Comparison of ENCODE assay signal across 15 cellular contexts in the genomic region with DNA sequence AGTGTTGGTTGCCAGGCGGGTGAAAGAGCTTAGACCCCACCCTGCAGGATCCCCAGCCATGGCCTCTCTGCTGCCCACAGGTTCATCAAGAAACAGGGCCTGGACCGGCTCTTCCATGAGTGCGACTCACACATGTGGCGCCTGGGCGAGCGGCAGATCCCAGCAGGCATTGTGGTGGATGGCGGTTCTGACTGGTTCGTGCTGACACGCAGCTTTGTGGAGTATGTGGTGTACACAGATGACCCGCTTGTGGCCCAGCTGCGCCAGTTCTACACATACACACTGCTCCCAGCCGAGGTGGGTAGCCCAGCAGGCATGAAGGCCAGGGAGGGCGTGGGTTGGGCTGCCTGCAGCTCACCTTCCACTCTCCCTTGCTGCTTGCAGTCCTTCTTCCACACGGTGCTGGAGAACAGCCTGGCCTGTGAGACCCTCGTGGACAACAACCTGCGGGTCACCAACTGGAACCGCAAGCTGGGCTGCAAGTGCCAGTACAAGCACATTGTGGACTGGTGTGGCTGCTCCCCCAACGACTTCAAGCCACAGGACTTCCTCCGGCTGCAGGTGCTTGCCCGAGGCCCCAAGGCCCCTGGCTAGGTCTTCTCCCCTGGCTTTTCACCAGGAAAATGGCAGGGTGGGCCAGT. TPM values are rescaled to one million over a fixed set of nuclear protein-coding genes. Genes with fewer than 3 reads are reported as not detected.
DNase-seq lines count a peak whose midpoint lies in the region; ATAC-seq, FAIRE-seq and TF ChIP-seq lines count a peak whose summit lies in the region.
"Had no signal": no experiment of that assay in that cellular context is flagged by ENCODE, and none has a peak within 500 bp of the region (broad histone marks: within the 10 kb centered on the region; RNA-seq: fewer than 3 reads in every experiment).

No MANE protein-coding gene starts in this region.

- H3K4me3 Mint-ChIP-seq in Caco-2 (ENCODE audit: unreplicated experiment) (no peak overlapping the region), chondrocyte (ENCODE audit: unreplicated experiment) (no peak overlapping the region)
- H3K4me3 Mint-ChIP-seq: H9 had no signal

- H3K4me1 ChIP-seq in A549 (no peaks in the 10 kb centered on the region), Caco-2 (no peaks in the 10 kb centered on the region), osteoblast (ENCODE audit: insufficient read depth, low read length) (no peaks in the 10 kb centered on the region)
- H3K4me1 ChIP-seq: SJSA1 had no signal

- H3K36me3 ChIP-seq in Caco-2 (ENCODE audit: control insufficient read depth, insufficient read depth, low read length) (peaks cover 16% of the 10 kb centered on the region), osteoblast (ENCODE audit: insufficient read depth, low read length) (peaks cover 76% of the 10 kb centered on the region)

- CTCF ChIA-PET in A549 (lab: Yijun Ruan, JAX) (interaction anchor here (0.6 to 2.6 kb wide), 3 partner anchors 11 to 194 kb away, joined by 3 to 8 read pairs (median 4); a partner anchor contains a TSS), Caco-2 (lab: Charles Lee) (interaction anchor here (0.8 to 1.5 kb wide), 2 partner anchors 9 to 72 kb away, joined by 3 to 4 read pairs; no protein-coding TSS in a partner anchor)

- H3K27me3 Mint-ChIP-seq in Caco-2 (ENCODE audit: insufficient read depth, unreplicated experiment) (no peaks in the 10 kb centered on the region), chondrocyte (ENCODE audit: low read depth) (no peaks in the 10 kb centered on the region)

- POLR2A ChIA-PET in A549 (lab: Yijun Ruan, JAX) (no interaction called here), Caco-2 (lab: Charles Lee) (no interaction called here)

- H3K79me2 ChIP-seq in osteoblast (ENCODE audit: insufficient read depth, low read length) = peaks cover 26% of the 10 kb centered on the region

- H3K9me3 Mint-ChIP-seq in Caco-2 (ENCODE audit: unreplicated experiment) (no peaks in the 10 kb centered on the region), chondrocyte (ENCODE audit: low read depth) (no peaks in the 10 kb centered on the region)
- H3K9me3 Mint-ChIP-seq: H9 had no signal

- H3K27ac ChIP-seq in A549 (no peak overlapping the region), osteoblast (ENCODE audit: low read depth, low read length) (no peak overlapping the region)
- H3K27ac ChIP-seq: BLaER1 treated with 17β-estradiol and CSF1 and Interleukin-3, amounts not matched to agents 10 nM and 100 nM; SJSA1 had no signal

- intact Hi-C loops in Caco-2 (cut with micrococcal nuclease; ENCODE audit: unreplicated experiment) = no loop called here

- H3K4me1 Mint-ChIP-seq in Caco-2 (ENCODE audit: low read depth, unreplicated experiment) (no peaks in the 10 kb centered on the region), chondrocyte (ENCODE audit: low read depth) (peaks cover 5% of the 10 kb centered on the region)
- H3K4me1 Mint-ChIP-seq: H9 had no signal

- H3K27ac Mint-ChIP-seq in Caco-2 (ENCODE audit: unreplicated experiment) = no peak overlapping the region
- no peak overlapping the region for H3K27ac Mint-ChIP-seq in chondrocyte (ENCODE audit: unreplicated experiment)
- H3K27ac Mint-ChIP-seq: H9 had no signal

- TF ChIP-seq CTCF in A549 (IDR thresholded peaks at IDR 0.05) (no peak), Caco-2 (IDR thresholded peaks at IDR 0.05; ENCODE audit: insufficient read depth in 1 of 2, low read depth in 1 of 2, low read length in 1 of 2, severe bottlenecking in 1 of 2, unreplicated experiment in 1 of 2) (no peak), chondrocyte (IDR thresholded peaks at IDR 0.05) (no peak), osteoblast (IDR thresholded peaks at IDR 0.05; ENCODE audit: extremely low read depth, low read depth, low read length) (no peak)

- DNase-seq in A549 (ENCODE audit: low read depth in 1 of 2, low spot score in 1 of 2) = no peak
- peak in 1 of 2 experiments; percentile 50 for DNase-seq in Caco-2
- peak; percentile 94 for DNase-seq in chondrocyte (ENCODE audit: low spot score)
- DNase-seq in osteoblast (ENCODE audit: insufficient read length, low spot score, missing footprints) = peak; percentile 68
- DNase-seq in 8988T = no peak
- DNase-seq in NCI-H748 treated with DMSO at 0.1 percent for 48 hours (lab: John Stamatoyannopoulos, UW) = no peak
- DNase-seq in SK-N-DZ (ENCODE audit: low spot score) = no peak
- DNase-seq: DMS153, H9, KG1, NCI-H1092 treated with DMSO at 0.1 percent for 48 hours, NCI-H1694, NCI-H69 had no signal

- H3K9me3 ChIP-seq in A549 (no peaks in the 10 kb centered on the region), Caco-2 (no peaks in the 10 kb centered on the region), osteoblast (ENCODE audit: low read depth, low read length) (no peaks in the 10 kb centered on the region)
- H3K9me3 ChIP-seq: BLaER1 treated with 17β-estradiol and CSF1 and Interleukin-3, amounts not matched to agents 10 nM and 100 nM; SJSA1 had no signal

- no peak overlapping the region for H2AFZ ChIP-seq in osteoblast (ENCODE audit: low read length)

- H4K20me1 ChIP-seq in osteoblast (ENCODE audit: insufficient read depth, low read length) = peaks cover 50% of the 10 kb centered on the region

- no peak overlapping the region for H3K4me2 ChIP-seq in A549
- H3K4me2 ChIP-seq in osteoblast (ENCODE audit: insufficient read depth, low read length) = no peak overlapping the region
- H3K4me2 ChIP-seq: BLaER1 treated with 17β-estradiol and CSF1 and Interleukin-3, amounts not matched to agents 10 nM and 100 nM had no signal

- H3K36me3 Mint-ChIP-seq in Caco-2 (ENCODE audit: insufficient read depth, unreplicated experiment) (peaks cover 57% of the 10 kb centered on the region), chondrocyte (ENCODE audit: low read depth) (peaks cover 11% of the 10 kb centered on the region)

- no peak for TF ChIP-seq POLR2A in A549 (IDR thresholded peaks at IDR 0.05; ENCODE audit: low read length)

- FAIRE-seq in A549 (lab: Jason Lieb, UNC) = no peak

- H3K27me3 ChIP-seq in Caco-2 (replicated peaks; ENCODE audit: control insufficient read depth, insufficient read depth, low read length) (no peaks in the 10 kb centered on the region), osteoblast (ENCODE audit: insufficient read depth, low read length) (no peaks in the 10 kb centered on the region)
- H3K27me3 ChIP-seq: BLaER1 treated with 17β-estradiol and CSF1 and Interleukin-3, amounts not matched to agents 10 nM and 100 nM; SJSA1 had no signal

- no peak for TF ChIP-seq RAD21 in A549 (conservative IDR thresholded peaks at IDR 0.05 in 1 of 2, IDR thresholded peaks at IDR 0.05 in 1 of 2)

- ATAC-seq in A549 = no peak; a peak in 1 of 6 replicates

- WGBS in A549 (ENCODE audit: missing lambda C conversion rate) = 92% methylated on average over 19 of the region's 20 CpGs

- TSS peak; percentile 6 for BruUV-seq in Caco-2 (replicated peaks; lab: Mats Ljungman, UMichigan)

- H3K4me3 ChIP-seq in A549 = no peak overlapping the region
- H3K4me3 ChIP-seq in Caco-2 (ENCODE audit: low read depth, low read length) = no peak overlapping the region
- H3K4me3 ChIP-seq in osteoblast (ENCODE audit: insufficient read depth, low read length) = no peak overlapping the region
- H3K4me3 ChIP-seq: BLaER1 treated with 17β-estradiol and CSF1 and Interleukin-3, amounts not matched to agents 10 nM and 100 nM; SJSA1 had no signal

- no peak for TF ChIP-seq EP300 in A549 (IDR thresholded peaks at IDR 0.05)

TF ChIP-seq in A549, 52 proteins besides CTCF, POLR2A, EP300 and RAD21 (continues in another document):
- peak; percentile 56; the same call in 1 of the 2 replicates for TF ChIP-seq RFX5 (IDR thresholded peaks at IDR 0.05)

RNA-seq across cellular contexts. Expression of a gene that starts 9.9 kb away (rescaled TPM):
- polyA plus RNA-seq in A549 (2011; rRNA removed) (9.7 and 10.5 TPM in 2 replicates), A549 (2017; fragmentation: RNase III; extraction: RNeasy Plus Mini Kit Qiagen cat#74134 plus additional on column Dnase treatment) (13.7 to 15.9 TPM (median 15.8 TPM) in 3 replicates)
- polyA plus RNA-seq in A549 (2012; cell fraction: cytosol; rRNA removed) = 14.3 and 19.8 TPM in 2 replicates
- polyA plus RNA-seq in A549 (2012; cell fraction: nucleus; rRNA removed) = 51.1 and 61.3 TPM in 2 replicates
- polyA minus RNA-seq in A549 (2011; rRNA and poly(A)+ RNA removed) = 23.1 and 26.8 TPM in 2 replicates
- total RNA-seq in Caco-2 (2022) (72.9 and 75.8 TPM in 2 replicates), chondrocyte (33.5 to 34.1 TPM (median 33.7 TPM) in 3 replicates), osteoblast (40.5 and 46.6 TPM in 2 replicates)
- 10.6 and 14.3 TPM in 2 replicates for polyA plus RNA-seq in SK-N-DZ (2014; cell fraction: cytosol; rRNA removed)
- polyA plus RNA-seq in SK-N-DZ (2014; cell fraction: nucleus; rRNA removed) = 24.7 and 25.6 TPM in 2 replicates

RNA-seq across cellular contexts. Expression of a gene that starts 17.2 kb away (rescaled TPM):
- polyA plus RNA-seq in A549 (2011; rRNA removed) (149 and 173 TPM in 2 replicates), A549 (2017; fragmentation: RNase III; extraction: RNeasy Plus Mini Kit Qiagen cat#74134 plus additional on column Dnase treatment) (155 to 170 TPM (median 156 TPM) in 3 replicates)
- 195 and 246 TPM in 2 replicates for polyA plus RNA-seq in A549 (2012; cell fraction: cytosol; rRNA removed)
- 123 and 149 TPM in 2 replicates for polyA plus RNA-seq in A549 (2012; cell fraction: nucleus; rRNA removed)
- 72.7 and 86.1 TPM in 2 replicates for polyA minus RNA-seq in A549 (2011; rRNA and poly(A)+ RNA removed)
- total RNA-seq in Caco-2 (2022) (196 and 203 TPM in 2 replicates), chondrocyte (48.7 to 61.4 TPM (median 49.8 TPM) in 3 replicates), osteoblast (54.2 and 55.7 TPM in 2 replicates)
- 139 and 153 TPM in 2 replicates for polyA plus RNA-seq in SK-N-DZ (2014; cell fraction: cytosol; rRNA removed)
- 96.7 and 99.4 TPM in 2 replicates for polyA plus RNA-seq in SK-N-DZ (2014; cell fraction: nucleus; rRNA removed)

RNA-seq across cellular contexts. Expression of a gene that starts 17.2 kb away (rescaled TPM):
- polyA plus RNA-seq in A549 (2011; rRNA removed) = 26.3 and 29.9 TPM in 2 replicates
- 19.5 and 20.9 TPM in 2 replicates for polyA plus RNA-seq in A549 (2012; cell fraction: cytosol; rRNA removed)
- polyA plus RNA-seq in A549 (2012; cell fraction: nucleus; rRNA removed) = 60.7 and 91.1 TPM in 2 replicates
- 21.9 to 24.3 TPM (median 23.9 TPM) in 3 replicates for polyA plus RNA-seq in A549 (2017; fragmentation: RNase III; extraction: RNeasy Plus Mini Kit Qiagen cat#74134 plus additional on column Dnase treatment)
- polyA minus RNA-seq in A549 (2011; rRNA and poly(A)+ RNA removed) = 15.2 and 16.9 TPM in 2 replicates
- total RNA-seq in Caco-2 (2022) = 43.5 and 48.5 TPM in 2 replicates
- total RNA-seq in chondrocyte = 1.9 to 6.8 TPM (median 2.5 TPM) in 3 replicates
- 0.59 and 0.72 TPM in 2 replicates for total RNA-seq in osteoblast
- polyA plus RNA-seq in SK-N-DZ (2014; cell fraction: cytosol; rRNA removed) = 37.1 and 43.4 TPM in 2 replicates
- polyA plus RNA-seq in SK-N-DZ (2014; cell fraction: nucleus; rRNA removed) = 209 and 218 TPM in 2 replicates

RNA-seq across cellular contexts. Expression of a gene that starts 41.5 kb away (rescaled TPM):
- polyA plus RNA-seq in A549 (2011; rRNA removed) = 228 and 237 TPM in 2 replicates
- 137 and 149 TPM in 2 replicates for polyA plus RNA-seq in A549 (2012; cell fraction: cytosol; rRNA removed)
- polyA plus RNA-seq in A549 (2012; cell fraction: nucleus; rRNA removed) = 106 and 109 TPM in 2 replicates
- 200 to 226 TPM (median 209 TPM) in 3 replicates for polyA plus RNA-seq in A549 (2017; fragmentation: RNase III; extraction: RNeasy Plus Mini Kit Qiagen cat#74134 plus additional on column Dnase treatment)
- 204 and 235 TPM in 2 replicates for polyA minus RNA-seq in A549 (2011; rRNA and poly(A)+ RNA removed)
- total RNA-seq in Caco-2 (2022) = 324 and 336 TPM in 2 replicates
- total RNA-seq in chondrocyte = 144 to 162 TPM (median 148 TPM) in 3 replicates
- 121 and 125 TPM in 2 replicates for total RNA-seq in osteoblast
- 113 and 119 TPM in 2 replicates for polyA plus RNA-seq in SK-N-DZ (2014; cell fraction: cytosol; rRNA removed)
- 53.3 and 54.9 TPM in 2 replicates for polyA plus RNA-seq in SK-N-DZ (2014; cell fraction: nucleus; rRNA removed)

Comparison
In these comparisons a context has a peak if more than half of its experiments do, and no peak if none do; other contexts are left out.
1. DNase-seq: peak in chondrocyte (single experiment) and osteoblast (single experiment); none in A549 (0 of 2), 8988T (single experiment), NCI-H748 treated with DMSO at 0.1 percent for 48 hours (single experiment) and SK-N-DZ (single experiment).